In the genomic region with DNA sequence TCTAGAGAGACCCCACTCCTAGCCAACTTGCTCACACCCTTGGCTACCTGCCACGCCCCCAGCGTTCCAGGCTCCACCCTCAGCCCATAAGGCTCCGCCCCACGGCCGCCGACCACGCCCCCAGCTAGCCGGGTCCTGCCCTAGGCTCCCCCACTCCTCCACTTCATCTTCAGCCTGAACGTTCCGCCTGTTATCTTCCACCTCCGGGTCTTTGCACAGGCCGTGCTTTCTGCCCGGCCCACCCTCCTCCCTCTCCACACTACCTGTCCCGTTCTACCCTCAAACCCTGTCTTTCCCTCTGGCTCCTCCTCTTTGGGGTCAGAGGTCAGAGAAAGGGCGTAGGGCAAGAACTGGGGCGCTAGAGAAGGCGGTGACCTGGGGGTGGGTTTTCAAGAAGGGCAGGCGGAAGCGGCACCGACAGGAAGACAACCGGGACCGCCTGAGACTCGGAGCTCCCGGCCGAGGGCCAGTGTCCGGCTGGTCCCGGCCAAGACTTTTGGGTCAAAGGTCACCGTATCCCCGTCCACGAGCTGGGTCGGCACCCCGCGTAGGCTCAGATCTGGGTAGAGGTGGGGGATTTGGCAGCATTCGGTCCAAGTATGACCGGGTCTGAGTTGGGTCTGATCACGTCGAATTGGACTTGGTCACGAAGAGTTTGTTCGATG, we compare ENCODE assay signal across 8 cellular contexts. TPM values are rescaled to one million over a fixed set of nuclear protein-coding genes. Genes with fewer than 3 reads are reported as not detected.
DNase-seq lines count a peak whose midpoint lies in the region; ATAC-seq and TF ChIP-seq lines count a peak whose summit lies in the region.

No MANE protein-coding gene starts in this region.

- peak overlapping the region; percentile 79 for H3K4me3 Mint-ChIP-seq in central memory CD8-positive, alpha-beta T cell

- H3K4me3 ChIP-seq in left lung: peak overlapping the region; percentile 34 to 49
- H3K4me3 ChIP-seq in subcutaneous abdominal adipose tissue (ENCODE audit: low read depth in 1 of 5, low read length in 5 of 5): peak overlapping the region; percentile 54 to 68 (median 63)

- H3K27ac Mint-ChIP-seq in central memory CD8-positive, alpha-beta T cell (ENCODE audit: low read depth): peak overlapping the region; percentile 76

- peaks cover 24% of the 10 kb centered on the region for H3K4me1 Mint-ChIP-seq in central memory CD8-positive, alpha-beta T cell

- peak overlapping the region in 1 of 2 donors; percentile 4 for H3K27ac ChIP-seq in left lung
- no peak overlapping the region for H3K27ac ChIP-seq in subcutaneous abdominal adipose tissue (ENCODE audit: low read depth, low read length)

- ATAC-seq in HG02759 (IDR thresholded peaks at IDR 0.05; ENCODE audit: unreplicated experiment): peak; percentile 2
- ATAC-seq in central memory CD8-positive, alpha-beta T cell (replicated peaks; ENCODE audit: extremely low read depth, poor library complexity, severe bottlenecking): no peak
- ATAC-seq in left lung: peak; percentile 25
- no peak for ATAC-seq in HG03520 (IDR thresholded peaks at IDR 0.05; ENCODE audit: unreplicated experiment)
- ATAC-seq in GM18909 (IDR thresholded peaks at IDR 0.05; ENCODE audit: poor library complexity, unreplicated experiment): no peak

- in situ Hi-C loops in Caki2 (cut with HindIII; ENCODE audit: low pct_unique_long_range_greater_than_20kb, low sequenced_read_pairs): no loop called here
- in situ Hi-C loops in SK-MEL-5 (cut with HindIII; ENCODE audit: low pct_unique_long_range_greater_than_20kb, low sequenced_read_pairs): no loop called here

- no peaks in the 10 kb centered on the region for H3K36me3 ChIP-seq in left lung
- H3K36me3 ChIP-seq in subcutaneous abdominal adipose tissue (ENCODE audit: control insufficient read depth in 5 of 5, insufficient read depth in 5 of 5, low read length in 5 of 5): no peaks in the 10 kb centered on the region

- no peaks in the 10 kb centered on the region for H3K9me3 Mint-ChIP-seq in central memory CD8-positive, alpha-beta T cell

- H3K9me3 ChIP-seq in left lung (no peaks in the 10 kb centered on the region), subcutaneous abdominal adipose tissue (ENCODE audit: control insufficient read depth in 5 of 5, low read length in 5 of 5) (no peaks in the 10 kb centered on the region)

- intact Hi-C loops in left lung (cut with DNase I): no loop called here

- peak; percentile 74 for DNase-seq in Caki2 (ENCODE audit: low read depth)
- peak; percentile 48 for DNase-seq in SK-MEL-5 (ENCODE audit: low read depth, low spot score)
- no peak for DNase-seq in central memory CD8-positive, alpha-beta T cell (ENCODE audit: low spot score in 2 of 2)
- DNase-seq in left lung: peak; percentile 54 to 86

- H3K27me3 ChIP-seq in left lung: peaks cover 6 to 91% of the 10 kb centered on the region in 2 donors
- H3K27me3 ChIP-seq in subcutaneous abdominal adipose tissue (ENCODE audit: control insufficient read depth in 5 of 5, insufficient read depth in 4 of 5, low read length in 5 of 5): peaks cover 26 to 50% (median 40%) of the 10 kb centered on the region in 5 donors

- peaks cover 88% of the 10 kb centered on the region for H3K27me3 Mint-ChIP-seq in central memory CD8-positive, alpha-beta T cell

- peaks cover 6% of the 10 kb centered on the region for H3K36me3 Mint-ChIP-seq in central memory CD8-positive, alpha-beta T cell (ENCODE audit: insufficient read depth)

- peak overlapping the region; percentile 40 to 87 (median 57) for H3K9ac ChIP-seq in subcutaneous abdominal adipose tissue (ENCODE audit: low read length in 5 of 5)

- H3K4me1 ChIP-seq in left lung (peaks cover 7 to 18% of the 10 kb centered on the region in 2 donors), subcutaneous abdominal adipose tissue (ENCODE audit: control insufficient read depth in 5 of 5, insufficient read depth in 5 of 5, low read length in 5 of 5) (peaks cover 0 to 24% (median 22%) of the 10 kb centered on the region in 5 donors)

- TF ChIP-seq CTCF in left lung (IDR thresholded peaks at IDR 0.05): no peak

RNA-seq across cellular contexts. Expression of gene PDE4C, which starts 2.2 kb away (rescaled TPM):
- not detected in 2 replicates for total RNA-seq in Caki2 (2014; rRNA removed; shearing (Covaris generic); ENCODE audit: low replicate concordance)
- total RNA-seq in SK-MEL-5 (2014; rRNA removed; shearing (Covaris generic)): 0.26 TPM in 1 of 2 replicates, not detected in the other
- not detected in 2 replicates for polyA plus RNA-seq in SK-MEL-5 (2015; cell fraction: cytosol; rRNA removed)
- polyA plus RNA-seq in SK-MEL-5 (2015; cell fraction: nucleus; rRNA removed): 0.77 and 1.9 TPM in 2 replicates
- total RNA-seq in left lung: 10 to 100 TPM in 1 of 2 donors, 1 to 10 TPM in 1; 3.7 to 11.3 TPM

RNA-seq across cellular contexts. Expression of gene RAB3A, which starts 20.1 kb away (rescaled TPM):
- total RNA-seq in Caki2 (2014; rRNA removed; shearing (Covaris generic); ENCODE audit: low replicate concordance): 0.84 TPM in 1 of 2 replicates, not detected in the other
- total RNA-seq in SK-MEL-5 (2014; rRNA removed; shearing (Covaris generic)): 2.5 and 7.9 TPM in 2 replicates
- 3.4 and 4.2 TPM in 2 replicates for polyA plus RNA-seq in SK-MEL-5 (2015; cell fraction: cytosol; rRNA removed)
- polyA plus RNA-seq in SK-MEL-5 (2015; cell fraction: nucleus; rRNA removed): 0.65 and 2.4 TPM in 2 replicates
- 1 to 10 TPM; 3.1 to 4.4 TPM for total RNA-seq in left lung

RNA-seq across cellular contexts. Expression of gene MPV17L2, which starts 31.0 kb away (rescaled TPM):
- 10.3 and 22.3 TPM in 2 replicates for total RNA-seq in Caki2 (2014; rRNA removed; shearing (Covaris generic); ENCODE audit: low replicate concordance)
- total RNA-seq in SK-MEL-5 (2014; rRNA removed; shearing (Covaris generic)): 17.4 and 18.0 TPM in 2 replicates
- 24.6 and 35.7 TPM in 2 replicates for polyA plus RNA-seq in SK-MEL-5 (2015; cell fraction: cytosol; rRNA removed)
- polyA plus RNA-seq in SK-MEL-5 (2015; cell fraction: nucleus; rRNA removed): 9.9 and 10.3 TPM in 2 replicates
- 10 to 100 TPM; 10.3 to 14.8 TPM for total RNA-seq in left lung

RNA-seq across cellular contexts. Expression of gene IQCN, which starts 50.3 kb away (rescaled TPM):
- not detected in 2 replicates for total RNA-seq in Caki2 (2014; rRNA removed; shearing (Covaris generic); ENCODE audit: low replicate concordance)
- total RNA-seq in SK-MEL-5 (2014; rRNA removed; shearing (Covaris generic)): 0.08 TPM in 1 of 2 replicates, not detected in the other
- 0.07 TPM in 1 of 2 replicates, not detected in the other for polyA plus RNA-seq in SK-MEL-5 (2015; cell fraction: cytosol; rRNA removed)
- polyA plus RNA-seq in SK-MEL-5 (2015; cell fraction: nucleus; rRNA removed): 0.53 and 0.83 TPM in 2 replicates
- 1 to 10 TPM; 3.0 to 5.8 TPM for total RNA-seq in left lung

RNA-seq across cellular contexts. Expression of gene IFI30, which starts 50.4 kb away (rescaled TPM):
- total RNA-seq in Caki2 (2014; rRNA removed; shearing (Covaris generic); ENCODE audit: low replicate concordance): 51.9 and 79.3 TPM in 2 replicates
- 16.3 and 30.6 TPM in 2 replicates for total RNA-seq in SK-MEL-5 (2014; rRNA removed; shearing (Covaris generic))
- 44.2 and 56.7 TPM in 2 replicates for polyA plus RNA-seq in SK-MEL-5 (2015; cell fraction: cytosol; rRNA removed)
- 5.3 TPM in 2 replicates for polyA plus RNA-seq in SK-MEL-5 (2015; cell fraction: nucleus; rRNA removed)
- total RNA-seq in left lung: 100 to 1,000 TPM; 577 to 986 TPM

Comparison
In these comparisons a context has a peak if more than half of its experiments do, and no peak if none do; other contexts are left out.
1. DNase-seq: peak in Caki2 (single experiment), SK-MEL-5 (single experiment) and left lung (2 of 2); none in central memory CD8-positive, alpha-beta T cell (0 of 2).
2. ATAC-seq: peak in HG02759 (single experiment) and left lung (single experiment); none in central memory CD8-positive, alpha-beta T cell (single experiment), HG03520 (single experiment) and GM18909 (single experiment).